In the genomic region with DNA sequence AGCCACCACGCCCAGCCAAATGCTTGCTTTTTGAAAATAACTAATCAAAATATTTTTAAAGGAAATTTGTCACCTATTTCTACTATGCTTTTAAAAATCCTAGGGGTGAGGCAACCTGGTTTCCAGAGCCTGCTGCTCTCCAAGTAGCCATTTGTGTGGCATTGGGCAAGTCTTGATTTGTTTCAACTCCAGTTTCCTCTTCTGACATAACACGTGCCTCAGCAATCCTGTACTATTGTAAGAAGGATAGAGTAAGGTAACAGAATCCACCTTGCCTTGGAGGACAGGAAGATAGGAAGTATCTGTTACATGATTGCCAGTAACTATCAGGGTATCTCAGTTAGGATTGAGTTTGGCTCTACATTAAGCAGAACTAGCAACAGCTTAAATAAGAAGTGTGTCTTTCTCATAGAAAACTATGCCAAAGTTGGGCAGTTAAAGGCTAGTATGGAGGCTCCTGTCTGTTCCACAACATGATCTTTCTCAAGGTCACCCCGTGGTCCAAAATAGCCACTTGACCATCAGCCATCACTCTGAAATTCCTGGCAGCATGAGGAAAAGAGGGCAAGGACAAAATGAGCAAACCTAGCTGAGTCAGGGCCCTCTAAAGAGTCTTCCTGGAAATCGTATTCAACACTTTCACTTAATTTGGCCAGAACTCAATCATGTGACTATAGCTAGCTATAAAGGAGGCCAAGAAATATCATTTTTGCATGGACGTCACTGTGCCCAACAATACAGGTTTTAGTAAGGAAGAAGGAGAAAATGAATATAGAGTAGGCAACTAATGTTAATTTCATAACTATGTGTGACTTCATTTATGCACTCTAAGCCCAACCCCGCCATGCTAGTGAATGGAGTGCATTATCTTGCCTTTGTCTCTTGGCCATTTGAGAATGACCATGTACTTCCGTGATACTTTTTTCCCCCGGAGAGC, we compare ENCODE assay signal across 15 cellular contexts.
DNase-seq lines count a peak whose midpoint lies in the region; ATAC-seq, FAIRE-seq and TF ChIP-seq lines count a peak whose summit lies in the region.
"Had no signal": no experiment of that assay in that cellular context is flagged by ENCODE, and none has a peak within 500 bp of the region (broad histone marks: within the 10 kb centered on the region; RNA-seq: fewer than 3 reads in every experiment).

No MANE protein-coding gene starts in this region.

- no peak for FAIRE-seq in HepG2 (lab: Jason Lieb, UNC)

- no peak for TF ChIP-seq EP300 in HepG2 (IDR thresholded peaks at IDR 0.05; ENCODE audit: low read depth in 2 of 2, low read length in 2 of 2)
- no peak for TF ChIP-seq EP300 in HepG2 (CRISPR knock-in tag; IDR thresholded peaks at IDR 0.05; ENCODE audit: borderline replicate concordance)

- BruUV-seq in HepG2 (replicated peaks; lab: Mats Ljungman, UMichigan) = no TSS peak

- no peak for TF ChIP-seq RAD21 in HepG2 (CRISPR knock-in tag; IDR thresholded peaks at IDR 0.05)

- no peak for DNase-seq in natural killer cell treated with Interleukin-12 subunit alpha and Interleukin-12 subunit beta and Interleukin-15 and Interleukin-18, amount 100 ng/mL, for 72 hours (ENCODE audit: low spot score)
- no peak for DNase-seq in natural killer cell
- no peak for DNase-seq in endothelial cell (ENCODE audit: low spot score)
- DNase-seq in memory B cell (ENCODE audit: low spot score in 2 of 2) = no peak
- no peak for DNase-seq in upper lobe of right lung
- DNase-seq in NCI-H128 (lab: John Stamatoyannopoulos, UW; ENCODE audit: unreplicated experiment) = no peak
- no peak for DNase-seq in HepG2 (ENCODE audit: low spot score)
- no peak for DNase-seq in dedifferentiated amniotic fluid mesenchymal stem cell (ENCODE audit: extremely low spot score)
- DNase-seq: activated T-cell treated with anti-CD3 and anti-CD28 coated beads, Interleukin-2, amount 50 U/mL, for 1 hour; foreskin melanocyte; NCI-H146; nucleus accumbens; stimulated activated CD4-positive, alpha-beta T cell treated with anti-CD3 and anti-CD28 coated beads, Interleukin-15, amount 100 ng/mL, for 24 hours had no signal

- H3K27ac ChIP-seq in upper lobe of right lung (peak overlapping the region; percentile 24), HepG2 (ENCODE audit: extremely low read length, insufficient read depth, low read length) (no peak overlapping the region)
- H3K27ac ChIP-seq: SJSA1 had no signal

- H3K9me3 Mint-ChIP-seq in natural killer cell treated with Interleukin-12 subunit alpha and Interleukin-12 subunit beta and Interleukin-15 and Interleukin-18, amount 100 ng/mL, for 72 hours = no peaks in the 10 kb centered on the region
- H3K9me3 Mint-ChIP-seq in natural killer cell = no peaks in the 10 kb centered on the region
- H3K9me3 Mint-ChIP-seq in endothelial cell (ENCODE audit: unreplicated experiment) = no peaks in the 10 kb centered on the region
- H3K9me3 Mint-ChIP-seq in memory B cell = no peaks in the 10 kb centered on the region

- peaks cover 40% of the 10 kb centered on the region for H3K4me1 ChIP-seq in upper lobe of right lung
- no peaks in the 10 kb centered on the region for H3K4me1 ChIP-seq in HepG2 (ENCODE audit: insufficient read depth, low read length)

- peak in 1 of 2 donors; percentile 80 for ATAC-seq in natural killer cell treated with Interleukin-12 subunit alpha and Interleukin-12 subunit beta and Interleukin-15 and Interleukin-18, amount 100 ng/mL, for 72 hours
- ATAC-seq in natural killer cell = no peak
- no peak for ATAC-seq in memory B cell (ENCODE audit: low read depth)
- no peak for ATAC-seq in upper lobe of right lung
- no peak for ATAC-seq in HepG2

- no peaks in the 10 kb centered on the region for H3K27me3 ChIP-seq in upper lobe of right lung
- no peaks in the 10 kb centered on the region for H3K27me3 ChIP-seq in HepG2 (ENCODE audit: control insufficient read depth in 1 of 2, insufficient read depth in 2 of 2, low read length in 2 of 2)
- H3K27me3 ChIP-seq: SJSA1 had no signal

- CTCF ChIA-PET in HepG2 (lab: Yijun Ruan, JAX; ENCODE audit: low intra/inter-chr PET ratio, low total read pairs) = no interaction called here

- no peaks in the 10 kb centered on the region for H3K79me2 ChIP-seq in HepG2 (ENCODE audit: insufficient read depth, low read length)

- H2AFZ ChIP-seq in HepG2 (ENCODE audit: low read length) = no peak overlapping the region

- peaks cover 13% of the 10 kb centered on the region for H3K36me3 Mint-ChIP-seq in natural killer cell treated with Interleukin-12 subunit alpha and Interleukin-12 subunit beta and Interleukin-15 and Interleukin-18, amount 100 ng/mL, for 72 hours
- H3K36me3 Mint-ChIP-seq in natural killer cell (peaks cover 4% of the 10 kb centered on the region), endothelial cell (ENCODE audit: low read depth, unreplicated experiment) (peaks cover 27% of the 10 kb centered on the region), memory B cell (peaks cover 26% of the 10 kb centered on the region)

- 98% methylated on average over 8 of the region's 8 CpGs for WGBS in HepG2 (ENCODE audit: low lambda C conversion rate)

- no peaks in the 10 kb centered on the region for H3K27me3 Mint-ChIP-seq in natural killer cell treated with Interleukin-12 subunit alpha and Interleukin-12 subunit beta and Interleukin-15 and Interleukin-18, amount 100 ng/mL, for 72 hours
- H3K27me3 Mint-ChIP-seq in natural killer cell (ENCODE audit: low read depth in 2 of 2) = no peaks in the 10 kb centered on the region
- peaks cover 3% of the 10 kb centered on the region for H3K27me3 Mint-ChIP-seq in endothelial cell (ENCODE audit: unreplicated experiment)
- no peaks in the 10 kb centered on the region for H3K27me3 Mint-ChIP-seq in memory B cell

- H4K20me1 ChIP-seq in HepG2 (ENCODE audit: insufficient read depth, low read length) = no peaks in the 10 kb centered on the region

- TF ChIP-seq POLR2A in HepG2 (IDR thresholded peaks at IDR 0.05; ENCODE audit: insufficient read depth in 1 of 2, low read depth in 2 of 2, low read length in 2 of 2) = no peak

- in situ Hi-C loops in HepG2 (cut with HindIII; ENCODE audit: extremely low pct_ligation_motif_present, low pct_unique_long_range_greater_than_20kb) = no loop called here

- peak overlapping the region; percentile 54 to 63 for H3K27ac Mint-ChIP-seq in natural killer cell treated with Interleukin-12 subunit alpha and Interleukin-12 subunit beta and Interleukin-15 and Interleukin-18, amount 100 ng/mL, for 72 hours
- no peak overlapping the region for H3K27ac Mint-ChIP-seq in natural killer cell
- peak overlapping the region; percentile 99 for H3K27ac Mint-ChIP-seq in endothelial cell (ENCODE audit: unreplicated experiment)
- H3K27ac Mint-ChIP-seq in memory B cell = peak overlapping the region; percentile 40

- H3K4me2 ChIP-seq in HepG2 (ENCODE audit: low read depth, low read length) = no peak overlapping the region

- H3K36me3 ChIP-seq in upper lobe of right lung (peaks cover 16% of the 10 kb centered on the region), HepG2 (replicated peaks in 1 of 2; ENCODE audit: control insufficient read depth in 1 of 2, insufficient read depth in 2 of 2, low read length in 2 of 2) (peaks cover 17 to 30% of the 10 kb centered on the region in 2 experiments)

- peak overlapping the region; percentile 29 for H3K4me3 Mint-ChIP-seq in natural killer cell treated with Interleukin-12 subunit alpha and Interleukin-12 subunit beta and Interleukin-15 and Interleukin-18, amount 100 ng/mL, for 72 hours
- H3K4me3 Mint-ChIP-seq in natural killer cell = no peak overlapping the region
- peak overlapping the region; percentile 26 for H3K4me3 Mint-ChIP-seq in endothelial cell (ENCODE audit: unreplicated experiment)
- no peak overlapping the region for H3K4me3 Mint-ChIP-seq in memory B cell

- no peak overlapping the region for H3K9ac ChIP-seq in HepG2 (ENCODE audit: insufficient read depth, low read depth, low read length)

- no peak overlapping the region for H3K4me3 ChIP-seq in upper lobe of right lung
- no peak overlapping the region for H3K4me3 ChIP-seq in HepG2 (replicated peaks in 1 of 3; ENCODE audit: insufficient read depth in 1 of 3, low read depth in 2 of 3, low read length in 3 of 3)
- H3K4me3 ChIP-seq: HAP-1, SJSA1 had no signal

- peaks cover 10 to 14% of the 10 kb centered on the region in 2 donors for H3K4me1 Mint-ChIP-seq in natural killer cell treated with Interleukin-12 subunit alpha and Interleukin-12 subunit beta and Interleukin-15 and Interleukin-18, amount 100 ng/mL, for 72 hours (ENCODE audit: low read depth in 2 of 2)
- H3K4me1 Mint-ChIP-seq in natural killer cell (peaks cover 8 to 10% of the 10 kb centered on the region in 2 donors), endothelial cell (ENCODE audit: unreplicated experiment) (peaks cover 87% of the 10 kb centered on the region), memory B cell (peaks cover 9% of the 10 kb centered on the region)

- POLR2A ChIA-PET in HepG2 (lab: Yijun Ruan, JAX) = no interaction called here

- intact Hi-C loops in natural killer cell (cut with micrococcal nuclease) = no loop called here
- intact Hi-C loops in upper lobe of right lung (cut with DNase I) = no loop called here
- intact Hi-C loops in HepG2 (cut with micrococcal nuclease; ENCODE audit: unreplicated experiment) = no loop called here

- TF ChIP-seq CTCF in natural killer cell (IDR thresholded peaks at IDR 0.05) = no peak
- no peak for TF ChIP-seq CTCF in endothelial cell (IDR thresholded peaks at IDR 0.05; ENCODE audit: unreplicated experiment)
- TF ChIP-seq CTCF in upper lobe of right lung (IDR thresholded peaks at IDR 0.05) = no peak
- no peak for TF ChIP-seq CTCF in HepG2 (CRISPR knock-in tag; IDR thresholded peaks at IDR 0.05)

- H3K9me3 ChIP-seq in upper lobe of right lung = no peaks in the 10 kb centered on the region
- no peaks in the 10 kb centered on the region for H3K9me3 ChIP-seq in HepG2 (ENCODE audit: low read length)
- H3K9me3 ChIP-seq: HAP-1, SJSA1 had no signal

TF ChIP-seq in HepG2, 621 proteins besides CTCF, POLR2A, EP300 and RAD21 (continues in another document):
- TF ChIP-seq HIC2 (CRISPR knock-in tag; IDR thresholded peaks at IDR 0.05; ENCODE audit: low read depth) (no peak), NCOA1 (CRISPR knock-in tag; IDR thresholded peaks at IDR 0.05) (no peak), NAIF1 (CRISPR knock-in tag; IDR thresholded peaks at IDR 0.05; ENCODE audit: borderline replicate concordance) (no peak), ZNF367 (CRISPR knock-in tag; IDR thresholded peaks at IDR 0.05; ENCODE audit: borderline replicate concordance) (no peak)

Comparison
In these comparisons a context has a peak if more than half of its experiments do, and no peak if none do; other contexts are left out.
1. H3K27ac Mint-ChIP-seq: peak in natural killer cell treated with Interleukin-12 subunit alpha and Interleukin-12 subunit beta and Interleukin-15 and Interleukin-18, amount 100 ng/mL, for 72 hours (2 of 2), endothelial cell (single experiment) and memory B cell (single experiment); none in natural killer cell (0 of 2).
2. H3K4me3 Mint-ChIP-seq: peak in natural killer cell treated with Interleukin-12 subunit alpha and Interleukin-12 subunit beta and Interleukin-15 and Interleukin-18, amount 100 ng/mL, for 72 hours (single experiment) and endothelial cell (single experiment); none in natural killer cell (single experiment) and memory B cell (single experiment).